21 cellular contexts compared by ENCODE assay signal in genomic region chr10:119041332-119041731, GRCh38.
"Had no signal": no experiment of that assay in that cellular context is flagged by ENCODE, and none has a peak within 500 bp of the region (broad histone marks: within the 10 kb centered on the region; RNA-seq: fewer than 3 reads in every experiment).

No MANE protein-coding gene starts in this region.

- H3K27me3 Mint-ChIP-seq: natural killer cell treated with Interleukin-12 subunit alpha and Interleukin-12 subunit beta and Interleukin-15 and Interleukin-18, amount 100 ng/mL, for 72 hours; progenitor cell of endocrine pancreas; type B pancreatic cell had no signal

- H3K4me1 ChIP-seq: colonic mucosa, heart right ventricle, pancreas, uterus had no signal

- DNase-seq: colonic mucosa; dermis blood vessel endothelial cell; foreskin melanocyte; heart right ventricle; islet precursor cell; left cardiac atrium; left ventricle myocardium superior; mesenchymal stem cell; midbrain; occipital lobe; pancreas; right cardiac atrium; stimulated activated CD4-positive, alpha-beta T cell treated with anti-CD3 and anti-CD28 coated beads, Interleukin-2, amount 100 ng/mL, for 48 hours; stimulated activated naive CD4-positive, alpha-beta T cell treated with Interleukin-2 at 50 U/mL for 16 hours; uterus had no signal

- H3K9me3 Mint-ChIP-seq: natural killer cell treated with Interleukin-12 subunit alpha and Interleukin-12 subunit beta and Interleukin-15 and Interleukin-18, amount 100 ng/mL, for 72 hours; type B pancreatic cell had no signal

- H3K27ac ChIP-seq: colonic mucosa, heart right ventricle, pancreas, thyroid gland, uterus had no signal

- H3K27me3 ChIP-seq: colonic mucosa, heart right ventricle, pancreas, thyroid gland, uterus had no signal

- ATAC-seq: left cardiac atrium; left ventricle myocardium superior; natural killer cell treated with Interleukin-12 subunit alpha and Interleukin-12 subunit beta and Interleukin-15 and Interleukin-18, amount 100 ng/mL, for 72 hours; pancreas had no signal

- H3K27ac Mint-ChIP-seq: natural killer cell treated with Interleukin-12 subunit alpha and Interleukin-12 subunit beta and Interleukin-15 and Interleukin-18, amount 100 ng/mL, for 72 hours; progenitor cell of endocrine pancreas; type B pancreatic cell had no signal

- H3K4me3 Mint-ChIP-seq: natural killer cell treated with Interleukin-12 subunit alpha and Interleukin-12 subunit beta and Interleukin-15 and Interleukin-18, amount 100 ng/mL, for 72 hours; type B pancreatic cell had no signal

- H3K9me3 ChIP-seq: colonic mucosa, heart right ventricle, pancreas, thyroid gland, uterus had no signal

- H3K4me3 ChIP-seq: colonic mucosa, heart right ventricle, lung, pancreas, smooth muscle cell, thyroid gland, uterus had no signal

- H3K36me3 ChIP-seq: uterus had no signal
